In genomic region chr16:68244481-68244902, GRCh38 we compare ENCODE assay signal across 8 cellular contexts. TPM values are rescaled to one million over a fixed set of nuclear protein-coding genes. Genes with fewer than 3 reads are reported as not detected.
DNase-seq lines count a peak whose midpoint lies in the region; ATAC-seq lines count a peak whose summit lies in the region.

No MANE protein-coding gene starts in this region.

- H3K36me3 Mint-ChIP-seq in CD4-positive, alpha-beta memory T cell, result peaks cover 4 to 8% of the 10 kb centered on the region in 2 donors

- H3K27me3 ChIP-seq in CD4-positive, alpha-beta memory T cell (ENCODE audit: insufficient read depth, low read length), result no peaks in the 10 kb centered on the region
- H3K27me3 ChIP-seq in Karpas-422 (ENCODE audit: low read length) (no peaks in the 10 kb centered on the region), ectodermal cell (ENCODE audit: control insufficient read depth, insufficient read depth, low read length, poor library complexity, severe bottlenecking) (peaks cover 22% of the 10 kb centered on the region), neuron (ENCODE audit: insufficient read depth, low read length) (no peaks in the 10 kb centered on the region)

- H3K9me3 ChIP-seq in CD4-positive, alpha-beta memory T cell (ENCODE audit: control insufficient read depth in 1 of 2, low read length in 2 of 2), result no peaks in the 10 kb centered on the region
- H3K9me3 ChIP-seq in Karpas-422 (ENCODE audit: low read length), result no peaks in the 10 kb centered on the region
- H3K9me3 ChIP-seq in ectodermal cell (ENCODE audit: control insufficient read depth, low read length), result no peaks in the 10 kb centered on the region
- peaks cover 3% of the 10 kb centered on the region for H3K9me3 ChIP-seq in neuron (ENCODE audit: low read length)

- CTCF ChIA-PET in CD4-positive, alpha-beta memory T cell (lab: Charles Lee; ENCODE audit: partially characterized antibody), result interaction anchor here (0.8 to 4.1 kb wide), 5 partner anchors 18 to 85 kb away, joined by 3 to 34 read pairs (median 5); partner anchors contain the start of gene SLC7A6

- H3K4me3 Mint-ChIP-seq in CD4-positive, alpha-beta memory T cell, result peak overlapping the region; percentile 93 to 99 (median 98)

- no peak for ATAC-seq in HG03460 (IDR thresholded peaks at IDR 0.05; ENCODE audit: unreplicated experiment)
- no peak for ATAC-seq in HG03097 (IDR thresholded peaks at IDR 0.05; ENCODE audit: low FRiP score, unreplicated experiment)
- ATAC-seq in HG02678 (IDR thresholded peaks at IDR 0.05; ENCODE audit: unreplicated experiment), result no peak

- H3K4me1 Mint-ChIP-seq in CD4-positive, alpha-beta memory T cell, result peaks cover 16 to 36% (median 24%) of the 10 kb centered on the region in 4 donors

- peaks cover 0 to 5% (median 0%) of the 10 kb centered on the region in 8 donors for H3K9me3 Mint-ChIP-seq in CD4-positive, alpha-beta memory T cell

- H3K36me3 ChIP-seq in CD4-positive, alpha-beta memory T cell (ENCODE audit: insufficient read depth, low read length), result no peaks in the 10 kb centered on the region
- H3K36me3 ChIP-seq in Karpas-422 (ENCODE audit: insufficient read depth, low read length) (no peaks in the 10 kb centered on the region), ectodermal cell (ENCODE audit: control insufficient read depth, insufficient read depth, low read length) (no peaks in the 10 kb centered on the region), neuron (ENCODE audit: insufficient read depth, low read length) (peaks cover 4% of the 10 kb centered on the region)

- peaks cover 22% of the 10 kb centered on the region for H3K79me2 ChIP-seq in Karpas-422 (ENCODE audit: low read length)

- WGBS in ectodermal cell, 2 experiments, result 23 to 24% methylated on average over 20 of the region's 20 CpGs

- intact Hi-C loops in CD4-positive, alpha-beta memory T cell (cut with micrococcal nuclease), result no loop called here

- no peak for DNase-seq in CD4-positive, alpha-beta memory T cell
- no peak for DNase-seq in Karpas-422
- no peak for DNase-seq in NCI-H1105 treated with DMSO at 0.1 percent for 48 hours (lab: John Stamatoyannopoulos, UW)

- POLR2A ChIA-PET in CD4-positive, alpha-beta memory T cell (lab: Charles Lee; ENCODE audit: partially characterized antibody), result interaction anchor here (0.6 to 3.5 kb wide), 18 partner anchors 8 to 236 kb away, joined by 3 to 30 read pairs (median 5); partner anchors contain the start of genes ESRP2, NFATC3, PRMT7 and SLC7A6

- peak overlapping the region; percentile 47 for H3K27ac ChIP-seq in CD4-positive, alpha-beta memory T cell (ENCODE audit: low read depth, low read length)
- H3K27ac ChIP-seq in Karpas-422 (ENCODE audit: low read length) (no peak overlapping the region), ectodermal cell (ENCODE audit: insufficient read depth, low read depth, low read length, poor library complexity, severe bottlenecking) (no peak overlapping the region)

- H3K27ac Mint-ChIP-seq in CD4-positive, alpha-beta memory T cell, result peak overlapping the region in 5 of 7 donors; percentile 87 to 95 (median 94)

- H2AFZ ChIP-seq in Karpas-422 (ENCODE audit: low read length) (peak overlapping the region; percentile 90), neuron (ENCODE audit: low read depth, low read length) (peak overlapping the region; percentile 84)

- no peaks in the 10 kb centered on the region for H3K9me2 ChIP-seq in Karpas-422 (replicated peaks; ENCODE audit: insufficient read depth, low read length)

- no peaks in the 10 kb centered on the region for H4K20me1 ChIP-seq in Karpas-422 (ENCODE audit: insufficient read depth, low read depth, low read length)

- peak overlapping the region; percentile 91 to 98 for H3K4me3 ChIP-seq in CD4-positive, alpha-beta memory T cell (ENCODE audit: low read length in 2 of 2)
- peak overlapping the region; percentile 93 for H3K4me3 ChIP-seq in Karpas-422 (ENCODE audit: low read length)
- peak overlapping the region; percentile 75 for H3K4me3 ChIP-seq in ectodermal cell (ENCODE audit: insufficient read depth, low read depth, low read length)
- H3K4me3 ChIP-seq in neuron (ENCODE audit: low read length), result peak overlapping the region; percentile 94

- H3K27me3 Mint-ChIP-seq in CD4-positive, alpha-beta memory T cell, result no peaks in the 10 kb centered on the region

- peaks cover 33% of the 10 kb centered on the region for H3K4me1 ChIP-seq in CD4-positive, alpha-beta memory T cell (ENCODE audit: insufficient read depth, low read length)
- H3K4me1 ChIP-seq in Karpas-422 (ENCODE audit: low read length) (peaks cover 29% of the 10 kb centered on the region), ectodermal cell (ENCODE audit: control insufficient read depth, insufficient read depth, low read length) (no peaks in the 10 kb centered on the region), neuron (ENCODE audit: insufficient read depth, low read length) (peaks cover 11% of the 10 kb centered on the region)

- peak overlapping the region; percentile 85 for H3K9ac ChIP-seq in Karpas-422 (ENCODE audit: low read length)

- H3K4me2 ChIP-seq in Karpas-422 (ENCODE audit: low read depth, low read length, poor library complexity, severe bottlenecking), result peak overlapping the region; percentile 93

RNA-seq across cellular contexts. Expression of gene PLA2G15, which starts 0.7 kb away (rescaled TPM):
- 10 to 100 TPM; 12.0 to 13.3 TPM for total RNA-seq in CD4-positive, alpha-beta memory T cell
- 10 to 100 TPM in 1 of 2 donors, 1 to 10 TPM in 1; 6.6 to 10.8 TPM for polyA plus RNA-seq in CD4-positive, alpha-beta memory T cell
- 8.7 and 14.3 TPM in 2 replicates for total RNA-seq in Karpas-422 (2014; rRNA removed; shearing (Covaris generic); ENCODE audit: low replicate concordance)
- 16.0 TPM for polyA plus RNA-seq in ectodermal cell (2013, experiment 1 of 4)
- 12.6 TPM for polyA plus RNA-seq in ectodermal cell (2013, experiment 2 of 4)
- polyA plus RNA-seq in ectodermal cell (2013, experiment 3 of 4), result 11.4 TPM
- polyA plus RNA-seq in ectodermal cell (2013, experiment 4 of 4), result 11.1 TPM

RNA-seq across cellular contexts. Expression of gene ESRP2, which starts 8.6 kb away (rescaled TPM):
- total RNA-seq in CD4-positive, alpha-beta memory T cell, result under 1 TPM; 0.14 to 0.26 TPM
- polyA plus RNA-seq in CD4-positive, alpha-beta memory T cell, result under 1 TPM in 1 of 2 donors, not detected in 1; 0.64 TPM
- total RNA-seq in Karpas-422 (2014; rRNA removed; shearing (Covaris generic); ENCODE audit: low replicate concordance), result not detected in 2 replicates
- polyA plus RNA-seq in ectodermal cell (2013, experiment 1 of 4), result 1.1 TPM
- polyA plus RNA-seq in ectodermal cell (2013, experiment 2 of 4), result 1.2 TPM
- 0.91 TPM for polyA plus RNA-seq in ectodermal cell (2013, experiment 3 of 4)
- 0.81 TPM for polyA plus RNA-seq in ectodermal cell (2013, experiment 4 of 4)

RNA-seq across cellular contexts. Expression of gene SLC7A6, which starts 19.8 kb away (rescaled TPM):
- total RNA-seq in CD4-positive, alpha-beta memory T cell, result 100 to 1,000 TPM; 190 to 194 TPM
- 10 to 100 TPM; 14.4 to 21.1 TPM for polyA plus RNA-seq in CD4-positive, alpha-beta memory T cell
- total RNA-seq in Karpas-422 (2014; rRNA removed; shearing (Covaris generic); ENCODE audit: low replicate concordance), result 44.2 and 83.2 TPM in 2 replicates
- 18.8 TPM for polyA plus RNA-seq in ectodermal cell (2013, experiment 1 of 4)
- polyA plus RNA-seq in ectodermal cell (2013, experiment 2 of 4), result 20.9 TPM
- 13.6 TPM for polyA plus RNA-seq in ectodermal cell (2013, experiment 3 of 4)
- 20.2 TPM for polyA plus RNA-seq in ectodermal cell (2013, experiment 4 of 4)
